ENCODE assay signal across 8 cellular contexts in the genomic region with DNA sequence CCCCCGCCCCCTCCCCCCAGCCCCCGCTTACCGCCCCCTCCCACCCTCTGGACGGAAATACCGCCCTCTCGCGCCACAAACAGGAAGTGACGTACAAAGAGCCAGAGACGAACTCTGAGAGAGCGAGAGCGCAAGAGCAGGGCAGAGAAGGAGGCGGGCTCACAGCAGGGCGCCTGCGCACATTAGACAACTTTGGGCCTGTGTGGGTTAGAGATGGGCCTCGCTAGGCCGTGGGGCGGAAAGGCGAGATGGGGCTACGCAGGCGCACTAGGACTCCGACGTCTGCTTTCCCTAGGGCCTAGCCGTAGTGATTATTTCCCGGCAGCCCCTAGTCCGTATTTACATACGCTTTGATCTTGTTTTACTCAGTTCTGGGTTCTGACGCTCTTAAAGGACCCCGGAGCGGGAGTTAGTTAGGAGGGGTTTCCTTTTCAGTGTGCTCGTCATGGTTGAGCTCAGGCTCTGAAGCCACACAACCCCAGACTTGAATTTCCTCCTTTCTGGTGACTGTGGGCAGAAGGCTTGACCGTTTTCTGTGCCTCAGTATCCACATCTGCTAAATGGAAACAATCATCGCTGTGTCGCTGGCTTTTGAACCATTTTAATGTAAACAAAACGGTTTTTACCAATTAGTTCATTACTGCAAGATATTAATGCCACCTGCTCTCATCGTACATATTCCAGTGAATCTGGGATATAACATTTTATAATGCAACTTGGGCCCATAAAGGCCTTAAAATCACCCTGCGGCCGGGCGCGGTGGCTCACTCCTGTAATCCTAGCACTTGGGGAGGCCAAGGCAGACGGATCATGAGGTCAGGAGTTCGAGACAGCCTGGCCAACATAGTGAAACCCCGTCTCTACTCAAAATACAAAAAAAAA. TPM values are rescaled to one million over a fixed set of nuclear protein-coding genes. Genes with fewer than 3 reads are reported as not detected.
DNase-seq lines count a peak whose midpoint lies in the region; ATAC-seq lines count a peak whose summit lies in the region.

No MANE protein-coding gene starts in this region.

- POLR2A ChIA-PET in naive thymus-derived CD8-positive, alpha-beta T cell (lab: Charles Lee) = interaction anchor here (0.5 to 3.9 kb wide), 13 partner anchors 11 to 978 kb away, joined by 3 to 22 read pairs (median 4); partner anchors contain the start of genes BLVRB, C19orf47, FBL and HNRNPUL1

- DNase-seq in EL = peak; percentile 100
- DNase-seq in GOT3 (lab: John Stamatoyannopoulos, UW) = peak; percentile 94
- DNase-seq in LHCN-M2 (ENCODE audit: low read depth) = peak; percentile 99
- DNase-seq in RPMI7951 (ENCODE audit: low read depth) = peak; percentile 100
- DNase-seq in activated T-helper 9 cell treated with anti-CD3 and anti-CD28 coated beads, Interleukin-2, amount 50 U/mL, for 16 hours (ENCODE audit: low read depth) = peak; percentile 96
- DNase-seq in fibroblast of peridontal ligament (ENCODE audit: extremely low read depth) = peak; percentile 100
- peak; percentile 92 to 100 (median 98) for DNase-seq in naive thymus-derived CD8-positive, alpha-beta T cell
- DNase-seq in stimulated activated naive B cell treated with anti-CD40 and anti-IgM and Interleukin-4, amounts not matched to agents 10 μg/mL and 1 μg/mL and 100 μg/mL, for 72 hours = peak; percentile 99

- peak overlapping the region; percentile 94 to 100 (median 98) for H3K27ac Mint-ChIP-seq in naive thymus-derived CD8-positive, alpha-beta T cell
- peak overlapping the region; percentile 96 for H3K27ac Mint-ChIP-seq in stimulated activated naive B cell treated with anti-CD40 and anti-IgM and Interleukin-4, amounts not matched to agents 10 μg/mL and 1 μg/mL and 100 μg/mL, for 72 hours

- H3K4me1 Mint-ChIP-seq in naive thymus-derived CD8-positive, alpha-beta T cell = peaks cover 18 to 54% (median 50%) of the 10 kb centered on the region in 4 donors
- peaks cover 41 to 55% of the 10 kb centered on the region in 2 donors for H3K4me1 Mint-ChIP-seq in stimulated activated naive B cell treated with anti-CD40 and anti-IgM and Interleukin-4, amounts not matched to agents 10 μg/mL and 1 μg/mL and 100 μg/mL, for 72 hours

- peaks cover 0 to 3% (median 0%) of the 10 kb centered on the region in 3 donors for H3K36me3 Mint-ChIP-seq in naive thymus-derived CD8-positive, alpha-beta T cell
- H3K36me3 Mint-ChIP-seq in stimulated activated naive B cell treated with anti-CD40 and anti-IgM and Interleukin-4, amounts not matched to agents 10 μg/mL and 1 μg/mL and 100 μg/mL, for 72 hours = peaks cover 0 to 9% of the 10 kb centered on the region in 2 donors

- no peaks in the 10 kb centered on the region for H3K9me3 Mint-ChIP-seq in naive thymus-derived CD8-positive, alpha-beta T cell
- H3K9me3 Mint-ChIP-seq in stimulated activated naive B cell treated with anti-CD40 and anti-IgM and Interleukin-4, amounts not matched to agents 10 μg/mL and 1 μg/mL and 100 μg/mL, for 72 hours = no peaks in the 10 kb centered on the region

- H3K4me3 Mint-ChIP-seq in naive thymus-derived CD8-positive, alpha-beta T cell = peak overlapping the region; percentile 79 to 99 (median 86)
- peak overlapping the region; percentile 87 to 88 for H3K4me3 Mint-ChIP-seq in stimulated activated naive B cell treated with anti-CD40 and anti-IgM and Interleukin-4, amounts not matched to agents 10 μg/mL and 1 μg/mL and 100 μg/mL, for 72 hours

- no peaks in the 10 kb centered on the region for H3K27me3 Mint-ChIP-seq in naive thymus-derived CD8-positive, alpha-beta T cell
- no peaks in the 10 kb centered on the region for H3K27me3 Mint-ChIP-seq in stimulated activated naive B cell treated with anti-CD40 and anti-IgM and Interleukin-4, amounts not matched to agents 10 μg/mL and 1 μg/mL and 100 μg/mL, for 72 hours

- peak; percentile 69 to 77 for ATAC-seq in naive thymus-derived CD8-positive, alpha-beta T cell
- peak; percentile 81 to 84 for ATAC-seq in stimulated activated naive B cell treated with anti-CD40 and anti-IgM and Interleukin-4, amounts not matched to agents 10 μg/mL and 1 μg/mL and 100 μg/mL, for 72 hours (replicated peaks)

RNA-seq across cellular contexts. Expression of gene AKT2, which starts 0.4 kb away (rescaled TPM):
- 93.5 and 94.3 TPM in 2 replicates for total RNA-seq in LHCN-M2 (2014; rRNA removed)
- polyA plus RNA-seq in LHCN-M2 (2012) = 85.1 TPM
- 53.5 and 65.1 TPM in 2 replicates for total RNA-seq in RPMI7951 (2014; rRNA removed; shearing (Covaris generic))
- total RNA-seq in naive thymus-derived CD8-positive, alpha-beta T cell = 100 to 1,000 TPM; 202 to 210 TPM
- polyA plus RNA-seq in naive thymus-derived CD8-positive, alpha-beta T cell = 10 to 100 TPM; 21.5 to 26.9 (median 22.9) TPM

RNA-seq across cellular contexts. Expression of gene CCNP, which starts 59.1 kb away (rescaled TPM):
- not detected in 2 replicates for total RNA-seq in LHCN-M2 (2014; rRNA removed)
- 0.07 TPM for polyA plus RNA-seq in LHCN-M2 (2012)
- 0.29 TPM in 1 of 2 replicates, not detected in the other for total RNA-seq in RPMI7951 (2014; rRNA removed; shearing (Covaris generic))
- total RNA-seq in naive thymus-derived CD8-positive, alpha-beta T cell = 1 to 10 TPM; 2.3 to 2.6 TPM
- under 1 TPM in 1 of 3 donors, not detected in 2; 0.14 TPM for polyA plus RNA-seq in naive thymus-derived CD8-positive, alpha-beta T cell

Comparison
In these comparisons a context has a peak if more than half of its experiments do, and no peak if none do; other contexts are left out.
1. Peak in every context shown above with its lines: DNase-seq and ATAC-seq.